ENCODE assay signal across 16 cellular contexts in the genomic region with DNA sequence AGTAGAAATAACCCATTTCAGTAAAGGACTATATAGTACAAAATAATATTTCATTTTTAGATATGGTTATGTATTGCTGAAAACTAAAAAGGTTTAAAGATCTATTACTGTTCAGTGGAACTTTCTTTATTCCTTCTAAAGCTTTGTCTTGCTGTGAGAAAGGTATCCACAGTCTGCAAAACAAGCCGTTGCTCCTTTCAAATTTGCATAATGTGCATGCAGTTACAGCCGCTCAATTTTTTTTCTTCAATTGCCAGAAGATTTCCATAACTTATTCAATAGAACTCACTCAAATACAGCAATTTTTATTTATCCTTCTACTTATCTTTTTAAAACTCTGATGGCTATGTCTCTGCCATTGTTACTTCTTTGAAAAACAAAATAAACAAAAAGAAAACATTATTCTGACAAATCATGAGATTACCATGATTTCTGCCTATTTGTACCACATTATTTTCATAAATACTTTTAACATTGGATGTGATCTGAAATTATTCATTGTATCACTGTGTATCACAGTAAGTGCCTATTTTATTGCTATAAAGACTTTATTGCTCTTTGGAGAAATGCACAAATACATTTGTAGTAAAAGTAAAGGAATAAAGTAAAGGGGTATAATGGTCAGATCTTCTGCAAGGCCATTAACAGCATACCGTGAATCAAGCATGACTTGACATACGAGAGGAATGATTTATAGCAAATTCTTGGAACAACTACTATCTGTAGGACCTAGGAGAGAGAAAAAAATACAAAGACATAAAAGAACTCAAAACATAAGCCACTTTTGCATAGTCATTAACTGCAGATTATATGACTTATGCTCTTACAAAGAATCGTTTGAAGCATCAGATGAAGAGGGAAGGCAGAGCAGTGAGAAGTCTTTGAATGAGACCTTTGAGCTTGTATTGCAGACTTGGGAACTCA. TPM values are rescaled to one million over a fixed set of nuclear protein-coding genes. Genes with fewer than 3 reads are reported as not detected.
DNase-seq lines count a peak whose midpoint lies in the region; TF ChIP-seq lines count a peak whose summit lies in the region.
"Had no signal": no experiment of that assay in that cellular context is flagged by ENCODE, and none has a peak within 500 bp of the region (broad histone marks: within the 10 kb centered on the region; RNA-seq: fewer than 3 reads in every experiment).

No MANE protein-coding gene starts in this region.

- no peaks in the 10 kb centered on the region for H3K27me3 ChIP-seq in DOHH2 (ENCODE audit: control insufficient read depth, low read length)
- H3K27me3 ChIP-seq: SJSA1 had no signal

- H3K27ac Mint-ChIP-seq in activated CD4-positive, alpha-beta T cell treated with anti-CD3 and anti-CD28 coated beads, Interleukin-2, amount 10 ng/mL, durations not matched to agents 24 days and 14 days, result peak overlapping the region; percentile 22
- no peak overlapping the region for H3K27ac Mint-ChIP-seq in chondrocyte (ENCODE audit: unreplicated experiment)
- H3K27ac Mint-ChIP-seq: GM23338, IgD-negative memory B cell had no signal

- H3K9me3 Mint-ChIP-seq in activated CD4-positive, alpha-beta T cell treated with anti-CD3 and anti-CD28 coated beads, Interleukin-2, amount 10 ng/mL, durations not matched to agents 24 days and 14 days, result peaks cover 11% of the 10 kb centered on the region
- peaks cover 15% of the 10 kb centered on the region for H3K9me3 Mint-ChIP-seq in chondrocyte (ENCODE audit: low read depth)

- no peaks in the 10 kb centered on the region for H3K27me3 Mint-ChIP-seq in activated CD4-positive, alpha-beta T cell treated with anti-CD3 and anti-CD28 coated beads, Interleukin-2, amount 10 ng/mL, durations not matched to agents 24 days and 14 days
- H3K27me3 Mint-ChIP-seq in chondrocyte (ENCODE audit: low read depth), result peaks cover 15% of the 10 kb centered on the region

- H3K4me2 ChIP-seq in DOHH2 (ENCODE audit: low read length), result peak overlapping the region; percentile 42
- H3K4me2 ChIP-seq: GM23338 had no signal

- TF ChIP-seq CTCF in DOHH2 (IDR thresholded peaks at IDR 0.05; ENCODE audit: low read depth, low read length, poor library complexity, severe bottlenecking) (no peak), fibroblast of villous mesenchyme (IDR thresholded peaks at IDR 0.05; ENCODE audit: insufficient read depth, low read depth, low read length) (no peak), chondrocyte (IDR thresholded peaks at IDR 0.05) (no peak)

- no peaks in the 10 kb centered on the region for H3K9me2 ChIP-seq in DOHH2 (replicated peaks; ENCODE audit: control insufficient read depth, low read length)

- peaks cover 2% of the 10 kb centered on the region; the same call in 1 of the 2 replicates for H3F3A ChIP-seq in DOHH2 (ENCODE audit: control insufficient read depth, insufficient read depth)

- H3K36me3 Mint-ChIP-seq in activated CD4-positive, alpha-beta T cell treated with anti-CD3 and anti-CD28 coated beads, Interleukin-2, amount 10 ng/mL, durations not matched to agents 24 days and 14 days (ENCODE audit: low read depth), result peaks cover 5% of the 10 kb centered on the region
- peaks cover 6% of the 10 kb centered on the region for H3K36me3 Mint-ChIP-seq in chondrocyte (ENCODE audit: low read depth)
- H3K36me3 Mint-ChIP-seq: IgD-negative memory B cell had no signal

- peak overlapping the region; percentile 10 for H3K4me3 ChIP-seq in DOHH2 (ENCODE audit: low read length)
- no peak overlapping the region for H3K4me3 ChIP-seq in fibroblast of villous mesenchyme (ENCODE audit: low read depth, low read length)
- H3K4me3 ChIP-seq: GM23338, SJSA1 had no signal

- no peaks in the 10 kb centered on the region for H3K79me2 ChIP-seq in DOHH2 (ENCODE audit: control insufficient read depth, low read length)

- intact Hi-C loops in activated CD4-positive, alpha-beta T cell treated with anti-CD3 and anti-CD28 coated beads, Interleukin-2, amount 10 ng/mL, durations not matched to agents 24 days and 14 days (cut with micrococcal nuclease), result no loop called here

- no peaks in the 10 kb centered on the region for H4K20me1 ChIP-seq in DOHH2 (ENCODE audit: control insufficient read depth, insufficient read depth, low read depth, low read length)

- peaks cover 6% of the 10 kb centered on the region for H3K36me3 ChIP-seq in DOHH2 (ENCODE audit: control insufficient read depth, low read length)
- H3K36me3 ChIP-seq: SJSA1 had no signal

- no peak for DNase-seq in activated CD4-positive, alpha-beta T cell treated with anti-CD3 and anti-CD28 coated beads, Interleukin-2, amount 10 ng/mL, durations not matched to agents 24 days and 14 days
- DNase-seq in activated CD4-positive, alpha-beta T cell treated with anti-CD3 and anti-CD28 coated beads, Interleukin-2, amount 50 U/mL, for 48 hours, result no peak
- DNase-seq in NCI-H526 treated with DMSO at 0.1 percent for 48 hours (lab: John Stamatoyannopoulos, UW) (peak; percentile 51), fibroblast of villous mesenchyme (ENCODE audit: low read depth) (peak; percentile 7), SK-N-DZ (ENCODE audit: low spot score) (no peak), NCI-H2029 (lab: John Stamatoyannopoulos, UW) (no peak), chondrocyte (ENCODE audit: low spot score) (no peak)
- DNase-seq: DMS79, GDM1, NCI-H1092 treated with DMSO at 0.1 percent for 48 hours, NCI-H1694, NCI-H2171 had no signal

- H3K4me3 Mint-ChIP-seq in activated CD4-positive, alpha-beta T cell treated with anti-CD3 and anti-CD28 coated beads, Interleukin-2, amount 10 ng/mL, durations not matched to agents 24 days and 14 days, result no peak overlapping the region
- no peak overlapping the region for H3K4me3 Mint-ChIP-seq in chondrocyte (ENCODE audit: unreplicated experiment)
- H3K4me3 Mint-ChIP-seq: GM23338, IgD-negative memory B cell had no signal

- H3K9me3 ChIP-seq in DOHH2 (ENCODE audit: control insufficient read depth, insufficient read depth, low read length), result peaks cover 13% of the 10 kb centered on the region
- H3K9me3 ChIP-seq: SJSA1 had no signal

- H3K4me1 ChIP-seq in DOHH2 (ENCODE audit: control insufficient read depth, low read length), result peaks cover 61% of the 10 kb centered on the region
- H3K4me1 ChIP-seq: SJSA1 had no signal

- peaks cover 39% of the 10 kb centered on the region for H3K4me1 Mint-ChIP-seq in activated CD4-positive, alpha-beta T cell treated with anti-CD3 and anti-CD28 coated beads, Interleukin-2, amount 10 ng/mL, durations not matched to agents 24 days and 14 days
- H3K4me1 Mint-ChIP-seq in chondrocyte (ENCODE audit: low read depth), result no peaks in the 10 kb centered on the region

- peak overlapping the region; percentile 18 for H3K27ac ChIP-seq in DOHH2 (ENCODE audit: low read depth, low read length)
- H3K27ac ChIP-seq: SJSA1 had no signal

RNA-seq across cellular contexts. Expression of a gene that starts 29.6 kb away (rescaled TPM):
- total RNA-seq in activated CD4-positive, alpha-beta T cell treated with anti-CD3 and anti-CD28 coated beads, Interleukin-2, amount 10 ng/mL, durations not matched to agents 24 days and 14 days, result 94.4 and 104 TPM in 2 replicates
- total RNA-seq in fibroblast of villous mesenchyme (76.7 and 114 TPM in 2 replicates), chondrocyte (69.3 to 72.8 TPM (median 70.4 TPM) in 3 replicates)
- 51.1 and 54.9 TPM in 2 replicates for polyA plus RNA-seq in SK-N-DZ (2014; cell fraction: cytosol; rRNA removed)
- 25.2 and 51.2 TPM in 2 replicates for polyA plus RNA-seq in SK-N-DZ (2014; cell fraction: nucleus; rRNA removed)

Comparison
In these comparisons a context has a peak if more than half of its experiments do, and no peak if none do; other contexts are left out.
1. DNase-seq: peak in NCI-H526 treated with DMSO at 0.1 percent for 48 hours (single experiment) and fibroblast of villous mesenchyme (single experiment); none in activated CD4-positive, alpha-beta T cell treated with anti-CD3 and anti-CD28 coated beads, Interleukin-2, amount 10 ng/mL, durations not matched to agents 24 days and 14 days (single experiment), activated CD4-positive, alpha-beta T cell treated with anti-CD3 and anti-CD28 coated beads, Interleukin-2, amount 50 U/mL, for 48 hours (0 of 2), SK-N-DZ (single experiment), NCI-H2029 (single experiment) and chondrocyte (single experiment).